Comparison of ENCODE assay signal across 8 cellular contexts in the genomic region with DNA sequence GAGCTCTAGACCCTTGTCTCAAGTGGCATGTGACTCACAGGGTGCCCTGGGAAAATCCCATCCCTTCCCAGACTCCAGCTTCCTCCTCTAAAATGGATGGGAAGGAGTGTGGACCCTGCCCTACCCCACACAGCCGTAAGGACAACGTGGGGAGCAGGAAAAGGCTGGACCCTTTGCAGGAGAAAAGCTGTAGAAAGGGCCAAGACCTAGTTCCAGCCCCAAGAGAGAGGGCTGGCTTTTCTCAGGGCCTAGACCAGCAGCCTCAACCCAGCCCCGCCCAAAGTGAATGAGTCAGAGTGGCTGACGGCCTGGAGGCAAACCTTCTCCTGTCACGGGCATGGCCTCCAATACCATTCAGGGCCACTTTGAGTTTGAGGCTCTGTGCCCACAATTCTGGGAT. TPM values are rescaled to one million over a fixed set of nuclear protein-coding genes. Genes with fewer than 3 reads are reported as not detected.
DNase-seq lines count a peak whose midpoint lies in the region; ATAC-seq, FAIRE-seq and TF ChIP-seq lines count a peak whose summit lies in the region.

No MANE protein-coding gene starts in this region.

- no peak overlapping the region for H3K4me3 Mint-ChIP-seq in stimulated activated naive B cell treated with anti-CD40 and anti-IgM and Interleukin-4, amounts not matched to agents 10 μg/mL and 1 μg/mL and 100 μg/mL, for 72 hours

- TF ChIP-seq EP300 in HepG2 (IDR thresholded peaks at IDR 0.05; ENCODE audit: low read depth in 2 of 2, low read length in 2 of 2) (no peak), HepG2 (CRISPR knock-in tag; IDR thresholded peaks at IDR 0.05; ENCODE audit: borderline replicate concordance) (no peak)

- H3K4me3 ChIP-seq in adipocyte (ENCODE audit: low read length), result no peak overlapping the region
- no peak overlapping the region for H3K4me3 ChIP-seq in HepG2 (replicated peaks in 1 of 3; ENCODE audit: insufficient read depth in 1 of 3, low read depth in 2 of 3, low read length in 3 of 3)

- H3K27ac Mint-ChIP-seq in stimulated activated naive B cell treated with anti-CD40 and anti-IgM and Interleukin-4, amounts not matched to agents 10 μg/mL and 1 μg/mL and 100 μg/mL, for 72 hours, result peak overlapping the region; percentile 49

- H3K9ac ChIP-seq in adipocyte (ENCODE audit: low read length) (peak overlapping the region; percentile 44), HepG2 (ENCODE audit: insufficient read depth, low read depth, low read length) (no peak overlapping the region)

- FAIRE-seq in GM12891 (lab: Jason Lieb, UNC), result peak; percentile 59
- FAIRE-seq in HepG2 (lab: Jason Lieb, UNC), result no peak

- H2AFZ ChIP-seq in HepG2 (ENCODE audit: low read length), result no peak overlapping the region

- TF ChIP-seq POLR2A in GM12891 (IDR thresholded peaks at IDR 0.05; ENCODE audit: low read depth, low read length) (no peak), HepG2 (IDR thresholded peaks at IDR 0.05; ENCODE audit: insufficient read depth in 1 of 2, low read depth in 2 of 2, low read length in 2 of 2) (no peak)

- H3K9me3 Mint-ChIP-seq in stimulated activated naive B cell treated with anti-CD40 and anti-IgM and Interleukin-4, amounts not matched to agents 10 μg/mL and 1 μg/mL and 100 μg/mL, for 72 hours, result no peaks in the 10 kb centered on the region

- ATAC-seq in HG02885 (IDR thresholded peaks at IDR 0.05; ENCODE audit: poor library complexity, unreplicated experiment) (peak; percentile 77), HepG2 (no peak), GM21825 (IDR thresholded peaks at IDR 0.05; ENCODE audit: unreplicated experiment) (no peak)
- peak in 1 of 2 donors; percentile 72 for ATAC-seq in stimulated activated naive B cell treated with anti-CD40 and anti-IgM and Interleukin-4, amounts not matched to agents 10 μg/mL and 1 μg/mL and 100 μg/mL, for 72 hours (replicated peaks)

- intact Hi-C loops in HepG2 (cut with micrococcal nuclease; ENCODE audit: unreplicated experiment), result no loop called here

- peak overlapping the region; percentile 95 for H3K27ac ChIP-seq in RWPE1
- no peak overlapping the region for H3K27ac ChIP-seq in HepG2 (ENCODE audit: extremely low read length, insufficient read depth, low read length)

- H3K27me3 Mint-ChIP-seq in stimulated activated naive B cell treated with anti-CD40 and anti-IgM and Interleukin-4, amounts not matched to agents 10 μg/mL and 1 μg/mL and 100 μg/mL, for 72 hours, result peaks cover 10 to 18% of the 10 kb centered on the region in 2 donors

- 21% methylated on average over 2 of the region's 5 CpGs for WGBS in HepG2 (ENCODE audit: low lambda C conversion rate)

- H3K27me3 ChIP-seq in adipocyte (replicated peaks; ENCODE audit: control insufficient read depth, insufficient read depth, low read length), result no peaks in the 10 kb centered on the region
- peaks cover 2 to 6% of the 10 kb centered on the region in 2 experiments; a peak in 1 of 5 replicates for H3K27me3 ChIP-seq in HepG2 (ENCODE audit: control insufficient read depth in 1 of 2, insufficient read depth in 2 of 2, low read length in 2 of 2)

- DNase-seq in GM12891 (ENCODE audit: insufficient read length, low spot score) (no peak), RWPE1 (ENCODE audit: low spot score) (peak; percentile 89), adipocyte (ENCODE audit: low read depth) (peak; percentile 88), HepG2 (ENCODE audit: low spot score) (no peak), NCI-H2029 (lab: John Stamatoyannopoulos, UW) (no peak)
- no peak for DNase-seq in stimulated activated naive B cell treated with anti-CD40 and anti-IgM and Interleukin-4, amounts not matched to agents 10 μg/mL and 1 μg/mL and 100 μg/mL, for 72 hours

- H3K36me3 Mint-ChIP-seq in stimulated activated naive B cell treated with anti-CD40 and anti-IgM and Interleukin-4, amounts not matched to agents 10 μg/mL and 1 μg/mL and 100 μg/mL, for 72 hours, result no peaks in the 10 kb centered on the region

- H3K79me2 ChIP-seq in HepG2 (ENCODE audit: insufficient read depth, low read length), result no peaks in the 10 kb centered on the region

- POLR2A ChIA-PET in RWPE1 (lab: Yijun Ruan, JAX; ENCODE audit: low non-redundant PET), result no interaction called here
- POLR2A ChIA-PET in HepG2 (lab: Yijun Ruan, JAX), result no interaction called here

- no peak overlapping the region for H3K4me2 ChIP-seq in HepG2 (ENCODE audit: low read depth, low read length)

- no peaks in the 10 kb centered on the region for H3K36me3 ChIP-seq in adipocyte (ENCODE audit: control insufficient read depth, insufficient read depth, low read length, severe bottlenecking)
- no peaks in the 10 kb centered on the region for H3K36me3 ChIP-seq in HepG2 (replicated peaks in 1 of 2; ENCODE audit: control insufficient read depth in 1 of 2, insufficient read depth in 2 of 2, low read length in 2 of 2)

- TF ChIP-seq RAD21 in HepG2 (CRISPR knock-in tag; IDR thresholded peaks at IDR 0.05), result no peak

- peaks cover 53% of the 10 kb centered on the region for H3K4me1 ChIP-seq in adipocyte (ENCODE audit: control insufficient read depth, insufficient read depth, low read length)
- H3K4me1 ChIP-seq in HepG2 (ENCODE audit: insufficient read depth, low read length), result peaks cover 32% of the 10 kb centered on the region

- CTCF ChIA-PET in RWPE1 (lab: Yijun Ruan, JAX), result no interaction called here
- CTCF ChIA-PET in HepG2 (lab: Yijun Ruan, JAX; ENCODE audit: low intra/inter-chr PET ratio, low total read pairs), result no interaction called here

- in situ Hi-C loops in HepG2 (cut with HindIII; ENCODE audit: extremely low pct_ligation_motif_present, low pct_unique_long_range_greater_than_20kb), result no loop called here

- no peaks in the 10 kb centered on the region for H4K20me1 ChIP-seq in HepG2 (ENCODE audit: insufficient read depth, low read length)

- no peaks in the 10 kb centered on the region for H3K9me3 ChIP-seq in adipocyte (ENCODE audit: control insufficient read depth, low read length)
- H3K9me3 ChIP-seq in HepG2 (ENCODE audit: low read length), result no peaks in the 10 kb centered on the region

- no peak for TF ChIP-seq CTCF in RWPE1 (conservative IDR thresholded peaks at IDR 0.05; ENCODE audit: low read depth)
- TF ChIP-seq CTCF in HepG2 (CRISPR knock-in tag; IDR thresholded peaks at IDR 0.05), result no peak

- no TSS peak for BruUV-seq in HepG2 (replicated peaks; lab: Mats Ljungman, UMichigan)

- peaks cover 5 to 6% of the 10 kb centered on the region in 2 donors for H3K4me1 Mint-ChIP-seq in stimulated activated naive B cell treated with anti-CD40 and anti-IgM and Interleukin-4, amounts not matched to agents 10 μg/mL and 1 μg/mL and 100 μg/mL, for 72 hours

RNA-seq across cellular contexts. Expression of a gene that starts 1.1 kb away (rescaled TPM):
- 0.26 TPM for polyA plus RNA-seq in GM12891 (2012; ENCODE audit: low read depth, missing spikeins)
- total RNA-seq in HepG2 (2016; rRNA removed; fragmentation: Illumina TruSeq; extraction: Trizol), result 0.10 and 0.24 TPM in 2 replicates
- total RNA-seq in HepG2 (2016; cell fraction: cytosol; rRNA removed; fragmentation: Illumina TruSeq; extraction: Trizol; ENCODE audit: low read depth), result not detected in 2 replicates
- total RNA-seq in HepG2 (2016; cell fraction: insoluble cytoplasmic fraction; rRNA removed; fragmentation: Illumina TruSeq; extraction: Trizol), result 0.13 TPM in 1 of 2 replicates, not detected in the other
- total RNA-seq in HepG2 (2016; cell fraction: membrane; rRNA removed; fragmentation: Illumina TruSeq; extraction: Trizol), result not detected in 2 replicates
- 0.13 TPM in 1 of 2 replicates, not detected in the other for total RNA-seq in HepG2 (2016; cell fraction: nucleus; rRNA removed; fragmentation: Illumina TruSeq; extraction: Trizol)
- 0.18 TPM in 2 replicates for polyA plus RNA-seq in HepG2 (2011; rRNA removed)
- 0.07 and 0.22 TPM in 2 replicates for polyA plus RNA-seq in HepG2 (2011; cell fraction: cytosol; rRNA removed)
- 0.13 and 0.55 TPM in 2 replicates for polyA plus RNA-seq in HepG2 (2011; cell fraction: nucleus; rRNA removed)
- 0.12 TPM in 1 of 2 replicates, not detected in the other for polyA plus RNA-seq in HepG2 (2012)
- not detected in 2 replicates for polyA plus RNA-seq in HepG2 (2016; cell fraction: cytosol; fragmentation: Illumina TruSeq; extraction: Trizol; ENCODE audit: low read depth)
- polyA plus RNA-seq in HepG2 (2016; cell fraction: insoluble cytoplasmic fraction; fragmentation: Illumina TruSeq; extraction: Trizol; ENCODE audit: low read depth), result 0.33 TPM in 1 of 2 replicates, not detected in the other
- not detected in 2 replicates for polyA plus RNA-seq in HepG2 (2016; cell fraction: membrane; fragmentation: Illumina TruSeq; extraction: Trizol; ENCODE audit: low read depth)
- polyA plus RNA-seq in HepG2 (2016; cell fraction: nucleus; fragmentation: Illumina TruSeq; extraction: Trizol; ENCODE audit: insufficient read depth, low read depth), result 0.25 and 0.37 TPM in 2 replicates
- 0.10 and 113 TPM in 2 replicates for polyA minus RNA-seq in HepG2 (2011; rRNA and poly(A)+ RNA removed; ENCODE audit: low replicate concordance)
- polyA minus RNA-seq in HepG2 (2011; cell fraction: cytosol; rRNA and poly(A)+ RNA removed), result 0.69 and 1.1 TPM in 2 replicates
- 0.37 and 0.39 TPM in 2 replicates for polyA minus RNA-seq in HepG2 (2011; cell fraction: nucleus; rRNA and poly(A)+ RNA removed)

RNA-seq across cellular contexts. Expression of a gene that starts 24.1 kb away (rescaled TPM):
- 0.40 TPM for polyA plus RNA-seq in GM12891 (2012; ENCODE audit: low read depth, missing spikeins)
- not detected in 2 replicates for total RNA-seq in HepG2 (2016; rRNA removed; fragmentation: Illumina TruSeq; extraction: Trizol)
- not detected in 2 replicates for total RNA-seq in HepG2 (2016; cell fraction: cytosol; rRNA removed; fragmentation: Illumina TruSeq; extraction: Trizol; ENCODE audit: low read depth)
- not detected in 2 replicates for total RNA-seq in HepG2 (2016; cell fraction: insoluble cytoplasmic fraction; rRNA removed; fragmentation: Illumina TruSeq; extraction: Trizol)
- total RNA-seq in HepG2 (2016; cell fraction: membrane; rRNA removed; fragmentation: Illumina TruSeq; extraction: Trizol), result not detected in 2 replicates
- total RNA-seq in HepG2 (2016; cell fraction: nucleus; rRNA removed; fragmentation: Illumina TruSeq; extraction: Trizol), result not detected in 2 replicates
- not detected in 2 replicates for polyA plus RNA-seq in HepG2 (2011; rRNA removed)
- polyA plus RNA-seq in HepG2 (2011; cell fraction: cytosol; rRNA removed), result 0.08 and 0.28 TPM in 2 replicates
- polyA plus RNA-seq in HepG2 (2011; cell fraction: nucleus; rRNA removed), result not detected in 2 replicates
- 0.23 TPM in 1 of 2 replicates, not detected in the other for polyA plus RNA-seq in HepG2 (2012)
- polyA plus RNA-seq in HepG2 (2016; cell fraction: cytosol; fragmentation: Illumina TruSeq; extraction: Trizol; ENCODE audit: low read depth), result not detected in 2 replicates
- polyA plus RNA-seq in HepG2 (2016; cell fraction: insoluble cytoplasmic fraction; fragmentation: Illumina TruSeq; extraction: Trizol; ENCODE audit: low read depth), result not detected in 2 replicates
- polyA plus RNA-seq in HepG2 (2016; cell fraction: membrane; fragmentation: Illumina TruSeq; extraction: Trizol; ENCODE audit: low read depth), result not detected in 2 replicates
- polyA plus RNA-seq in HepG2 (2016; cell fraction: nucleus; fragmentation: Illumina TruSeq; extraction: Trizol; ENCODE audit: insufficient read depth, low read depth), result not detected in 2 replicates
- polyA minus RNA-seq in HepG2 (2011; rRNA and poly(A)+ RNA removed; ENCODE audit: low replicate concordance), result not detected in 2 replicates
- not detected in 2 replicates for polyA minus RNA-seq in HepG2 (2011; cell fraction: cytosol; rRNA and poly(A)+ RNA removed)
- not detected in 2 replicates for polyA minus RNA-seq in HepG2 (2011; cell fraction: nucleus; rRNA and poly(A)+ RNA removed)

RNA-seq across cellular contexts. Expression of a gene that starts 53.5 kb away (rescaled TPM):
- polyA plus RNA-seq in GM12891 (2012; ENCODE audit: low read depth, missing spikeins), result 0.10 TPM
- not detected in 2 replicates for total RNA-seq in HepG2 (2016; rRNA removed; fragmentation: Illumina TruSeq; extraction: Trizol)
- total RNA-seq in HepG2 (2016; cell fraction: cytosol; rRNA removed; fragmentation: Illumina TruSeq; extraction: Trizol; ENCODE audit: low read depth), result not detected in 2 replicates
- total RNA-seq in HepG2 (2016; cell fraction: insoluble cytoplasmic fraction; rRNA removed; fragmentation: Illumina TruSeq; extraction: Trizol), result not detected in 2 replicates
- not detected in 2 replicates for total RNA-seq in HepG2 (2016; cell fraction: membrane; rRNA removed; fragmentation: Illumina TruSeq; extraction: Trizol)
- not detected in 2 replicates for total RNA-seq in HepG2 (2016; cell fraction: nucleus; rRNA removed; fragmentation: Illumina TruSeq; extraction: Trizol)
- polyA plus RNA-seq in HepG2 (2011; rRNA removed), result not detected in 2 replicates
- not detected in 2 replicates for polyA plus RNA-seq in HepG2 (2011; cell fraction: cytosol; rRNA removed)
- not detected in 2 replicates for polyA plus RNA-seq in HepG2 (2011; cell fraction: nucleus; rRNA removed)
- polyA plus RNA-seq in HepG2 (2012), result not detected in 2 replicates
- polyA plus RNA-seq in HepG2 (2016; cell fraction: cytosol; fragmentation: Illumina TruSeq; extraction: Trizol; ENCODE audit: low read depth), result not detected in 2 replicates
- polyA plus RNA-seq in HepG2 (2016; cell fraction: insoluble cytoplasmic fraction; fragmentation: Illumina TruSeq; extraction: Trizol; ENCODE audit: low read depth), result not detected in 2 replicates
- not detected in 2 replicates for polyA plus RNA-seq in HepG2 (2016; cell fraction: membrane; fragmentation: Illumina TruSeq; extraction: Trizol; ENCODE audit: low read depth)
- not detected in 2 replicates for polyA plus RNA-seq in HepG2 (2016; cell fraction: nucleus; fragmentation: Illumina TruSeq; extraction: Trizol; ENCODE audit: insufficient read depth, low read depth)
- not detected in 2 replicates for polyA minus RNA-seq in HepG2 (2011; rRNA and poly(A)+ RNA removed; ENCODE audit: low replicate concordance)
- polyA minus RNA-seq in HepG2 (2011; cell fraction: cytosol; rRNA and poly(A)+ RNA removed), result not detected in 2 replicates
- polyA minus RNA-seq in HepG2 (2011; cell fraction: nucleus; rRNA and poly(A)+ RNA removed), result not detected in 2 replicates

Comparison
In these comparisons a context has a peak if more than half of its experiments do, and no peak if none do; other contexts are left out.
1. DNase-seq: peak in RWPE1 (single experiment) and adipocyte (single experiment); none in GM12891 (single experiment), HepG2 (single experiment), stimulated activated naive B cell treated with anti-CD40 and anti-IgM and Interleukin-4, amounts not matched to agents 10 μg/mL and 1 μg/mL and 100 μg/mL, for 72 hours (single experiment) and NCI-H2029 (single experiment).